8 cellular contexts compared by ENCODE assay signal in genomic region chr6:128520436-128521301, GRCh38. TPM values are rescaled to one million over a fixed set of nuclear protein-coding genes. Genes with fewer than 3 reads are reported as not detected.
DNase-seq lines count a peak whose midpoint lies in the region; ATAC-seq, FAIRE-seq and TF ChIP-seq lines count a peak whose summit lies in the region.

Gene PTPRK, minus strand, starts transcription at chr6:128520599. Its CDS starts 241 bp downstream, at chr6:128520358.

- H4K20me1 ChIP-seq in GM12878 (ENCODE audit: control insufficient read depth, insufficient read depth), result no peaks in the 10 kb centered on the region

- H3K4me3 ChIP-seq in GM06990 (replicated peaks; ENCODE audit: low read depth, low read length) (peak within 1 kb of the TSS; percentile 48), GM12878 (peak within 1 kb of the TSS; percentile 50), retinal pigment epithelial cell (ENCODE audit: low read length) (peak within 1 kb of the TSS; percentile 92)

- H2AFZ ChIP-seq in GM12878 (ENCODE audit: control insufficient read depth, low read depth, low read length), result peak within 1 kb of the TSS; percentile 45

- peaks cover 7% of the 10 kb centered on the region for H3K27me3 ChIP-seq in GM06990 (replicated peaks; ENCODE audit: control insufficient read depth, insufficient read depth, low read length)
- peaks cover 11 to 29% of the 10 kb centered on the region in 2 experiments for H3K27me3 ChIP-seq in GM12878 (replicated peaks in 1 of 2; ENCODE audit: control insufficient read depth in 2 of 2, insufficient read depth in 2 of 2, low read length in 1 of 2)

- no peaks in the 10 kb centered on the region for H3K9me3 ChIP-seq in GM12878 (replicated peaks; ENCODE audit: control insufficient read depth, insufficient read depth, low read length)

- TF ChIP-seq EP300 in GM12878 (IDR thresholded peaks at IDR 0.05; ENCODE audit: borderline replicate concordance in 1 of 2, control insufficient read depth in 1 of 2, low read depth in 2 of 2, low read length in 2 of 2), result no peak

- TF ChIP-seq CTCF in GM06990 (IDR thresholded peaks at IDR 0.05; ENCODE audit: insufficient read depth, low read length, poor library complexity, severe bottlenecking), result no peak
- TF ChIP-seq CTCF in GM12878 (IDR thresholded peaks at IDR 0.05 in 2 of 3, conservative IDR thresholded peaks at IDR 0.05 in 1 of 3; ENCODE audit: control insufficient read depth in 2 of 3, extremely low read depth in 1 of 3, insufficient read depth in 1 of 3, low read depth in 3 of 3, low read length in 3 of 3), result peak in 2 of 3 experiments; percentile 11 to 29; a peak in 2 of 6 replicates
- TF ChIP-seq CTCF in retinal pigment epithelial cell (conservative IDR thresholded peaks at IDR 0.05; ENCODE audit: low read depth, low read length), result no peak

- in situ Hi-C loops in GM12878 (cut with MboI), result no loop called here

- FAIRE-seq in GM12878 (lab: Jason Lieb, UNC), result no peak

- H3K36me3 ChIP-seq in GM06990 (ENCODE audit: control insufficient read depth, insufficient read depth, low read length), result no peaks in the 10 kb centered on the region
- no peaks in the 10 kb centered on the region for H3K36me3 ChIP-seq in GM12878 (ENCODE audit: control insufficient read depth in 2 of 2, insufficient read depth in 2 of 2, low read length in 1 of 2)

- no TSS peak for BruUV-seq in GM12878 (replicated peaks; lab: Mats Ljungman, UMichigan)

- peak; percentile 90 for ATAC-seq in GM12878

- TF ChIP-seq POLR2A in GM12878 (IDR thresholded peaks at IDR 0.05; ENCODE audit: low read depth, low read length), result no peak

- DNase-seq in GM06990 (ENCODE audit: extremely low read depth, insufficient read length), result peak; percentile 82
- DNase-seq in H4 (ENCODE audit: low spot score), result peak; percentile 80
- DNase-seq in LoVo (ENCODE audit: low spot score), result peak; percentile 93
- peak; percentile 72 for DNase-seq in T-helper 9 cell
- DNase-seq in GM12878 (ENCODE audit: low read depth, low spot score), result no peak
- DNase-seq in hypothalamus (lab: John Stamatoyannopoulos, UW), result peak in 50 of 51 donors; percentile 41 to 97 (median 86)
- DNase-seq in retinal pigment epithelial cell (ENCODE audit: low read depth), result peak; percentile 74
- no peak for DNase-seq in NK-92 (lab: John Stamatoyannopoulos, UW; ENCODE audit: unreplicated experiment)

- peaks cover 5% of the 10 kb centered on the region for H3K4me1 ChIP-seq in GM12878 (ENCODE audit: control insufficient read depth, insufficient read depth, low read length)

- no peak within 1 kb of the TSS for H3K9ac ChIP-seq in GM12878 (ENCODE audit: control insufficient read depth, insufficient read depth, low read length)

- POLR2A ChIA-PET in GM12878 (lab: Charles Lee), result no interaction called here

- SMC1A ChIA-PET in GM12878 (lab: Charles Lee; ENCODE audit: uncharacterized antibody, unreplicated experiment), result no interaction called here

- RAD21 ChIA-PET in GM12878 (lab: Charles Lee; ENCODE audit: unreplicated experiment), result interaction anchor here (0.8 kb wide), 1 partner anchor 665 kb away, joined by 4 read pairs; no protein-coding TSS in a partner anchor

- intact Hi-C loops in GM12878 (cut with micrococcal nuclease; ENCODE audit: unreplicated experiment), result no loop called here

- H3K4me2 ChIP-seq in GM12878 (ENCODE audit: control insufficient read depth, insufficient read depth), result peak within 1 kb of the TSS; percentile 93

- CTCF ChIA-PET in GM12878 (lab: Yijun Ruan, JAX), result interaction anchor here (1.2 kb wide), 1 partner anchor 9 kb away, joined by 3 read pairs; no protein-coding TSS in a partner anchor

- H3K79me2 ChIP-seq in GM12878 (ENCODE audit: control insufficient read depth, insufficient read depth, low read length), result no peaks in the 10 kb centered on the region

- WGBS in GM12878 (ENCODE audit: insufficient coverage, insufficient replicate concordance, low lambda C conversion rate, missing lambda C conversion rate), result 1% methylated on average over 26 of the region's 85 CpGs

- H3K27ac ChIP-seq in GM12878 (ENCODE audit: control insufficient read depth, insufficient read depth), result no peak within 1 kb of the TSS

- no peak for TF ChIP-seq RAD21 in GM12878 (IDR thresholded peaks at IDR 0.05; ENCODE audit: insufficient read depth, low read depth, low read length)

TF ChIP-seq in GM12878, 131 proteins besides CTCF, POLR2A, EP300 and RAD21:
- TF ChIP-seq CHD4 (IDR thresholded peaks at IDR 0.05) (no peak), EZH2 (IDR thresholded peaks at IDR 0.05; ENCODE audit: borderline replicate concordance, control insufficient read depth, low read depth, low read length) (0 out of 2 replicates have a peak, but pooled peaks have one; percentile 57), NR2F1 (conservative IDR thresholded peaks at IDR 0.05) (no peak), IKZF1 (conservative IDR thresholded peaks at IDR 0.05) (peak; percentile 45), GATAD2B (conservative IDR thresholded peaks at IDR 0.05; ENCODE audit: low read depth) (no peak), HSF1 (IDR thresholded peaks at IDR 0.05; ENCODE audit: low read depth, low read length) (no peak), TBL1XR1 (IDR thresholded peaks at IDR 0.05; ENCODE audit: low read depth, low read length) (no peak), HDAC2 (IDR thresholded peaks at IDR 0.05) (no peak)

RNA-seq across cellular contexts. Expression of gene PTPRK, which starts in this region (rescaled TPM):
- 20.7 and 24.4 TPM in 2 replicates for total RNA-seq in H4 (2014; rRNA removed; shearing (Covaris generic))
- 4.9 and 5.0 TPM in 2 replicates for total RNA-seq in GM12878 (2013; cell fraction: nucleolus; rRNA removed)
- total RNA-seq in GM12878 (2014; rRNA removed), result 0.44 and 0.62 TPM in 2 replicates
- total RNA-seq in GM12878 (2014; rRNA removed; fragmentation: Illumina TruSeq; extraction: Trizol), result 1.0 and 1.4 TPM in 2 replicates
- 0.85 and 1.0 TPM in 2 replicates for total RNA-seq in GM12878 (2021)
- 0.12 TPM for polyA plus RNA-seq in GM12878 (2011; ENCODE audit: low read depth)
- polyA plus RNA-seq in GM12878 (2011; rRNA removed), result 1.4 and 1.9 TPM in 2 replicates
- 1.7 and 1.9 TPM in 2 replicates for polyA plus RNA-seq in GM12878 (2011; cell fraction: cytosol; rRNA removed)
- polyA plus RNA-seq in GM12878 (2011; cell fraction: nucleus; rRNA removed), result 1.7 and 2.1 TPM in 2 replicates
- 0.13 and 0.28 TPM in 2 replicates for polyA plus RNA-seq in GM12878 (2012)
- 0.54 and 1.5 TPM in 2 replicates for polyA plus RNA-seq in GM12878 (2014; fragmentation: Illumina TruSeq; extraction: Trizol)
- polyA plus RNA-seq in GM12878 (2014; fragmentation: Nextera tagmentation; extraction: Ambion mirVana), result under 1 TPM; 0.24 to 0.40 TPM
- polyA plus RNA-seq in GM12878 (2014; rRNA removed), result 0.56 and 0.95 TPM in 2 replicates
- under 1 TPM; 0.23 to 0.50 TPM for polyA plus RNA-seq in GM12878 (2016; fragmentation: Nextera tagmentation; extraction: Ambion mirVana)
- polyA minus RNA-seq in GM12878 (2011; rRNA and poly(A)+ RNA removed), result 6.4 and 6.9 TPM in 2 replicates
- polyA minus RNA-seq in GM12878 (2011; cell fraction: cytosol; rRNA and poly(A)+ RNA removed), result 1.4 and 3.5 TPM in 2 replicates
- 11.1 and 15.6 TPM in 2 replicates for polyA minus RNA-seq in GM12878 (2011; cell fraction: nucleus; rRNA and poly(A)+ RNA removed)

Comparison
In these comparisons a context has a peak if more than half of its experiments do, and no peak if none do; other contexts are left out.
1. DNase-seq: peak in GM06990 (single experiment), H4 (single experiment), LoVo (single experiment), T-helper 9 cell (single experiment), hypothalamus (50 of 51) and retinal pigment epithelial cell (single experiment); none in GM12878 (single experiment) and NK-92 (single experiment).
2. CTCF ChIP-seq: peak in GM12878 (2 of 3); none in GM06990 (single experiment) and retinal pigment epithelial cell (single experiment).
3. Peak in every context shown above with its lines, with median percentiles within 50 percentile points of each other: H3K4me3 ChIP-seq.